Comparison of ENCODE assay signal across 16 cellular contexts in the genomic region with DNA sequence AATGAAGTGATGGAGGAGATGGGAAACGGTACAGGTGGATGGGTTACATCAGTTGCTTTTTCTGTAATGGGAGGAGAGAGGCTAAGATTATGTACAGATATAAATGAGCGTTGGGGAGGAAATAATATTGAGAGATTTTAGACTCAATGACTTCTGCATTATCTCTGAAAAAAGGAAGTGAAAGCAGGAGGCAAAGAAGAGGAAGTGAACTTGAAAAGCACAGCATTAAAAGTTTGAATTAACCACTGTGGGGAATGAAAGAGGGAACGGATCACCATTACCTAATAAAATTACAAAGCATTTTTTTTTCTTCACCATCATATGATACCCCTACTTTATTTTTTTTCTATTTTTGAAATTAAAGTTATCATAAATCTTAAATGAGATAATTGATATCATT.
DNase-seq lines count a peak whose midpoint lies in the region; ATAC-seq and TF ChIP-seq lines count a peak whose summit lies in the region.
"Had no signal": no experiment of that assay in that cellular context is flagged by ENCODE, and none has a peak within 500 bp of the region (broad histone marks: within the 10 kb centered on the region; RNA-seq: fewer than 3 reads in every experiment).

No MANE protein-coding gene starts in this region.

- no TSS peak for BruUV-seq in OCI-LY7 (replicated peaks; lab: Mats Ljungman, UMichigan)

- H3K9me3 ChIP-seq in OCI-LY7 (ENCODE audit: low read length): peaks cover 8% of the 10 kb centered on the region
- peaks cover 0 to 19% (median 3%) of the 10 kb centered on the region in 8 donors for H3K9me3 ChIP-seq in spleen
- H3K9me3 ChIP-seq in naive thymus-derived CD4-positive, alpha-beta T cell (ENCODE audit: control insufficient read depth in 2 of 3, low read length in 3 of 3): no peaks in the 10 kb centered on the region
- H3K9me3 ChIP-seq: thoracic aorta had no signal

- TF ChIP-seq POLR2A in spleen (IDR thresholded peaks at IDR 0.05): no peak

- intact Hi-C loops in OCI-LY7 (cut with micrococcal nuclease; ENCODE audit: unreplicated experiment): loop anchor here (2.0 kb wide), 2 partner anchors 76 to 1224 kb away; a partner anchor contains a TSS
- intact Hi-C loops in spleen (cut with DNase I; ENCODE audit: low total_unique reads): no loop called here
- intact Hi-C loops in naive thymus-derived CD4-positive, alpha-beta T cell (cut with micrococcal nuclease): no loop called here

- peak overlapping the region; percentile 71 for H3K27ac ChIP-seq in OCI-LY7 (ENCODE audit: low read depth, low read length, poor library complexity, severe bottlenecking)
- no peak overlapping the region for H3K27ac ChIP-seq in spleen
- H3K27ac ChIP-seq in naive thymus-derived CD4-positive, alpha-beta T cell (ENCODE audit: low read depth, low read length): no peak overlapping the region
- H3K27ac ChIP-seq: breast epithelium, thoracic aorta had no signal

- H3K36me3 ChIP-seq in OCI-LY7 (ENCODE audit: insufficient read depth, low read length) (no peaks in the 10 kb centered on the region; the same call in 1 of the 2 replicates), spleen (no peaks in the 10 kb centered on the region)
- H3K36me3 ChIP-seq in naive thymus-derived CD4-positive, alpha-beta T cell (ENCODE audit: control insufficient read depth in 2 of 3, insufficient read depth in 3 of 3, low read length in 3 of 3): no peaks in the 10 kb centered on the region
- H3K36me3 ChIP-seq: breast epithelium, thoracic aorta had no signal

- no peaks in the 10 kb centered on the region for H3K4me1 Mint-ChIP-seq in activated T-cell treated with anti-CD3 and anti-CD28 coated beads, Interleukin-2, amount 50 U/mL, for 4 hours (ENCODE audit: low read depth)
- H3K4me1 Mint-ChIP-seq in naive thymus-derived CD4-positive, alpha-beta T cell: peaks cover 0 to 2% (median 0%) of the 10 kb centered on the region in 7 donors

- no peaks in the 10 kb centered on the region for H4K20me1 ChIP-seq in OCI-LY7 (ENCODE audit: insufficient read depth, low read length)

- H3K4me3 ChIP-seq in OCI-LY7 (ENCODE audit: low read depth, low read length, poor library complexity, severe bottlenecking) (peak overlapping the region; percentile 35), spleen (no peak overlapping the region)
- no peak overlapping the region for H3K4me3 ChIP-seq in naive thymus-derived CD4-positive, alpha-beta T cell (ENCODE audit: low read length)
- H3K4me3 ChIP-seq: breast epithelium, thoracic aorta had no signal

- no peaks in the 10 kb centered on the region for H3K9me2 ChIP-seq in OCI-LY7 (ENCODE audit: insufficient read depth, low read length)

- H2AFZ ChIP-seq in OCI-LY7 (ENCODE audit: low read length): no peak overlapping the region

- WGBS in spleen, 5 donors: 24 to 35% (median 26%) methylated on average over 3 of the region's 3 CpGs

- no peak overlapping the region for H3K27ac Mint-ChIP-seq in naive thymus-derived CD4-positive, alpha-beta T cell
- H3K27ac Mint-ChIP-seq: T-helper 1 cell treated with Interleukin-12 subunit alpha and Interleukin-12 subunit beta and Interleukin-4 antibody, amounts not matched to agents 30 μg/mL and 1 μg/mL, for 36 hours had no signal

- POLR2A ChIA-PET in OCI-LY7 (lab: Charles Lee): no interaction called here
- POLR2A ChIA-PET in naive thymus-derived CD4-positive, alpha-beta T cell (lab: Charles Lee): no interaction called here

- H3K9me3 Mint-ChIP-seq in activated T-cell treated with anti-CD3 and anti-CD28 coated beads, Interleukin-2, amount 50 U/mL, for 4 hours: peaks cover 6% of the 10 kb centered on the region
- H3K9me3 Mint-ChIP-seq in naive thymus-derived CD4-positive, alpha-beta T cell: peaks cover 0 to 6% (median 4%) of the 10 kb centered on the region in 11 donors

- peak overlapping the region; percentile 53 for H3K4me2 ChIP-seq in OCI-LY7 (ENCODE audit: low read length)

- DNase-seq in OCI-LY7 (ENCODE audit: low spot score): peak; percentile 79
- no peak for DNase-seq in activated T-cell treated with anti-CD3 and anti-CD28 coated beads, Interleukin-2, amount 50 U/mL, for 4 hours
- DNase-seq in spleen: no peak
- no peak for DNase-seq in naive thymus-derived CD4-positive, alpha-beta T cell
- DNase-seq: left colon; NCI-H524; stimulated activated CD4-positive, alpha-beta T cell treated with anti-CD3 and anti-CD28 coated beads, Interleukin-2, amount 100 ng/mL, for 48 hours had no signal

- no peaks in the 10 kb centered on the region for H3K27me3 ChIP-seq in spleen (replicated peaks in 1 of 7)
- H3K27me3 ChIP-seq in naive thymus-derived CD4-positive, alpha-beta T cell (ENCODE audit: control insufficient read depth in 2 of 2, insufficient read depth in 2 of 2, low read length in 2 of 2): no peaks in the 10 kb centered on the region

- no peaks in the 10 kb centered on the region for H3K79me2 ChIP-seq in OCI-LY7 (ENCODE audit: insufficient read depth, low read depth, low read length)

- H3K27me3 Mint-ChIP-seq in activated T-cell treated with anti-CD3 and anti-CD28 coated beads, Interleukin-2, amount 50 U/mL, for 4 hours (ENCODE audit: low read depth): no peaks in the 10 kb centered on the region
- H3K27me3 Mint-ChIP-seq in naive thymus-derived CD4-positive, alpha-beta T cell: no peaks in the 10 kb centered on the region

- TF ChIP-seq CTCF in OCI-LY7 (conservative IDR thresholded peaks at IDR 0.05; ENCODE audit: low read length) (no peak), spleen (IDR thresholded peaks at IDR 0.05 in 8 of 11, conservative IDR thresholded peaks at IDR 0.05 in 3 of 11) (no peak)

- H3K4me3 Mint-ChIP-seq in activated T-cell treated with anti-CD3 and anti-CD28 coated beads, Interleukin-2, amount 50 U/mL, for 4 hours: no peak overlapping the region
- no peak overlapping the region for H3K4me3 Mint-ChIP-seq in naive thymus-derived CD4-positive, alpha-beta T cell
- H3K4me3 Mint-ChIP-seq: CD14-positive monocyte; T-helper 1 cell treated with Interleukin-12 subunit alpha and Interleukin-12 subunit beta and Interleukin-4 antibody, amounts not matched to agents 30 μg/mL and 1 μg/mL, for 36 hours had no signal

- ATAC-seq in GM18511 (IDR thresholded peaks at IDR 0.05; ENCODE audit: unreplicated experiment) (peak; percentile 99), GM21526 (IDR thresholded peaks at IDR 0.05; ENCODE audit: low FRiP score, unreplicated experiment) (peak; percentile 97), HG03135 (IDR thresholded peaks at IDR 0.05; ENCODE audit: unreplicated experiment) (peak; percentile 95), HG02588 (IDR thresholded peaks at IDR 0.05; ENCODE audit: unreplicated experiment) (no peak)
- ATAC-seq in activated T-cell treated with anti-CD3 and anti-CD28 coated beads, Interleukin-2, amount 50 U/mL, for 4 hours: no peak
- ATAC-seq in naive thymus-derived CD4-positive, alpha-beta T cell: no peak
- ATAC-seq: HepG2, left colon had no signal

- H3K36me3 Mint-ChIP-seq in activated T-cell treated with anti-CD3 and anti-CD28 coated beads, Interleukin-2, amount 50 U/mL, for 4 hours (ENCODE audit: insufficient read depth): no peaks in the 10 kb centered on the region
- H3K36me3 Mint-ChIP-seq in naive thymus-derived CD4-positive, alpha-beta T cell: no peaks in the 10 kb centered on the region

- CTCF ChIA-PET in OCI-LY7 (lab: Charles Lee; ENCODE audit: unreplicated experiment): no interaction called here
- CTCF ChIA-PET in naive thymus-derived CD4-positive, alpha-beta T cell (lab: Charles Lee): no interaction called here

- peaks cover 15% of the 10 kb centered on the region for H3K4me1 ChIP-seq in OCI-LY7 (ENCODE audit: insufficient read depth, low read length, poor library complexity, severe bottlenecking)
- no peaks in the 10 kb centered on the region for H3K4me1 ChIP-seq in spleen
- H3K4me1 ChIP-seq in naive thymus-derived CD4-positive, alpha-beta T cell (ENCODE audit: control insufficient read depth in 2 of 2, insufficient read depth in 2 of 2, low read length in 2 of 2): no peaks in the 10 kb centered on the region
- H3K4me1 ChIP-seq: breast epithelium had no signal

Comparison
In these comparisons a context has a peak if more than half of its experiments do, and no peak if none do; other contexts are left out.
1. ATAC-seq: peak in GM18511 (single experiment), GM21526 (single experiment) and HG03135 (single experiment); none in activated T-cell treated with anti-CD3 and anti-CD28 coated beads, Interleukin-2, amount 50 U/mL, for 4 hours (0 of 2), HG02588 (single experiment) and naive thymus-derived CD4-positive, alpha-beta T cell (single experiment).